ENCODE assay signal across 9 cellular contexts in genomic region chr5:175840050-175840841, GRCh38. TPM values are rescaled to one million over a fixed set of nuclear protein-coding genes. Genes with fewer than 3 reads are reported as not detected.
DNase-seq lines count a peak whose midpoint lies in the region; ATAC-seq, FAIRE-seq and TF ChIP-seq lines count a peak whose summit lies in the region.
"Had no signal": no experiment of that assay in that cellular context is flagged by ENCODE, and none has a peak within 500 bp of the region (broad histone marks: within the 10 kb centered on the region; RNA-seq: fewer than 3 reads in every experiment).

No MANE protein-coding gene starts in this region.

- 75% methylated on average over 5 of the region's 5 CpGs for WGBS in mesenchymal stem cell

- TF ChIP-seq POLR2A in breast epithelium (IDR thresholded peaks at IDR 0.05), result no peak

- H3K36me3 Mint-ChIP-seq in CD4-positive, CD25-positive, alpha-beta regulatory T cell, result no peaks in the 10 kb centered on the region

- no peak overlapping the region for H2AK5ac ChIP-seq in mesenchymal stem cell (ENCODE audit: low read length, severe bottlenecking)

- no peak overlapping the region for H2BK5ac ChIP-seq in mesenchymal stem cell (ENCODE audit: low read depth, low read length, poor library complexity, severe bottlenecking)

- H3K27me3 ChIP-seq in CD4-positive, CD25-positive, alpha-beta regulatory T cell (ENCODE audit: control insufficient read depth, insufficient read depth, low read length), result no peaks in the 10 kb centered on the region
- H3K27me3 ChIP-seq in breast epithelium, result no peaks in the 10 kb centered on the region
- H3K27me3 ChIP-seq in mesenchymal stem cell (ENCODE audit: control insufficient read depth in 1 of 2, insufficient read depth in 1 of 2, low read length in 2 of 2), result peaks cover 0 to 35% of the 10 kb centered on the region in 2 experiments

- H2BK120ac ChIP-seq in mesenchymal stem cell (ENCODE audit: low read depth, low read length), result no peak overlapping the region

- H3K9ac ChIP-seq in mesenchymal stem cell (ENCODE audit: low read length), result no peak overlapping the region

- POLR2A ChIA-PET in HEK293T (lab: Yijun Ruan, JAX), result no interaction called here

- peaks cover 0 to 3% of the 10 kb centered on the region in 2 experiments for H3K9me3 ChIP-seq in CD4-positive, CD25-positive, alpha-beta regulatory T cell (ENCODE audit: control insufficient read depth in 2 of 2, low read length in 2 of 2)
- H3K9me3 ChIP-seq in breast epithelium (peaks cover 0 to 8% of the 10 kb centered on the region in 2 donors), mesenchymal stem cell (ENCODE audit: control insufficient read depth, low read length) (no peaks in the 10 kb centered on the region)

- no peak overlapping the region for H3K4me3 Mint-ChIP-seq in CD4-positive, CD25-positive, alpha-beta regulatory T cell

- FAIRE-seq in RCC 7860 (lab: Jason Lieb, UNC), result no peak

- CTCF ChIA-PET in HEK293T (lab: Yijun Ruan, JAX), result no interaction called here

- H3K14ac ChIP-seq in mesenchymal stem cell (ENCODE audit: low read length in 2 of 2), result no peak overlapping the region

- no peaks in the 10 kb centered on the region for H3K79me1 ChIP-seq in mesenchymal stem cell (replicated peaks; ENCODE audit: low read length, poor library complexity, severe bottlenecking)

- peaks cover 0 to 3% (median 0%) of the 10 kb centered on the region in 7 donors for H3K9me3 Mint-ChIP-seq in CD4-positive, CD25-positive, alpha-beta regulatory T cell

- H3K4ac ChIP-seq in mesenchymal stem cell (ENCODE audit: low read depth in 1 of 2, low read length in 2 of 2), result no peak overlapping the region

- H3K23ac ChIP-seq in mesenchymal stem cell (ENCODE audit: low read length in 2 of 2), result no peak overlapping the region

- H3K27ac Mint-ChIP-seq in CD4-positive, CD25-positive, alpha-beta regulatory T cell, result peak overlapping the region in 1 of 3 donors; percentile 15

- H2BK15ac ChIP-seq in mesenchymal stem cell (ENCODE audit: low read depth, poor library complexity, severe bottlenecking), result no peak overlapping the region

- H4K91ac ChIP-seq in mesenchymal stem cell (ENCODE audit: low read length), result no peak overlapping the region

- H3K4me2 ChIP-seq in mesenchymal stem cell (ENCODE audit: low read length, poor library complexity, severe bottlenecking), result no peak overlapping the region

- no peak for ATAC-seq in CD4-positive, CD25-positive, alpha-beta regulatory T cell (ENCODE audit: low read depth in 2 of 2)
- no peak for ATAC-seq in HG02870 (IDR thresholded peaks at IDR 0.05; ENCODE audit: unreplicated experiment)
- ATAC-seq in sciatic nerve, result no peak

- H3K27ac ChIP-seq in CD4-positive, CD25-positive, alpha-beta regulatory T cell (ENCODE audit: insufficient read depth, low read length, poor library complexity, severe bottlenecking), result no peak overlapping the region
- H3K27ac ChIP-seq in breast epithelium (no peak overlapping the region), mesenchymal stem cell (ENCODE audit: low read length, poor library complexity, severe bottlenecking) (no peak overlapping the region)

- no peaks in the 10 kb centered on the region for H3K4me1 ChIP-seq in CD4-positive, CD25-positive, alpha-beta regulatory T cell (ENCODE audit: control insufficient read depth, insufficient read depth, low read length, poor library complexity, severe bottlenecking)
- H3K4me1 ChIP-seq in breast epithelium (no peaks in the 10 kb centered on the region), mesenchymal stem cell (ENCODE audit: control insufficient read depth, insufficient read depth, low read depth, low read length) (peaks cover 12% of the 10 kb centered on the region)

- H3K4me1 Mint-ChIP-seq in CD4-positive, CD25-positive, alpha-beta regulatory T cell, result no peaks in the 10 kb centered on the region

- no peak overlapping the region for H3K18ac ChIP-seq in mesenchymal stem cell (ENCODE audit: low read depth in 1 of 2, low read length in 2 of 2)

- peak in 2 of 3 donors; percentile 18 to 43 for DNase-seq in CD4-positive, CD25-positive, alpha-beta regulatory T cell
- DNase-seq in HEK293T (ENCODE audit: extremely low spot score) (peak; percentile 38), breast epithelium (ENCODE audit: low spot score in 2 of 2) (no peak), mesenchymal stem cell (peak; percentile 13), RCC 7860 (ENCODE audit: low spot score) (no peak), amniotic stem cell (lab: John Stamatoyannopoulos, UW) (no peak), sciatic nerve (ENCODE audit: low spot score) (no peak)
- DNase-seq: KG1 had no signal

- no peak overlapping the region for H4K8ac ChIP-seq in mesenchymal stem cell (ENCODE audit: low read length)

- no peak overlapping the region for H2BK12ac ChIP-seq in mesenchymal stem cell (ENCODE audit: low read length in 2 of 2)

- peak in 2 of 3 donors; percentile 6 to 18 for TF ChIP-seq CTCF in breast epithelium (IDR thresholded peaks at IDR 0.05)

- no peaks in the 10 kb centered on the region for H3K36me3 ChIP-seq in CD4-positive, CD25-positive, alpha-beta regulatory T cell (ENCODE audit: control insufficient read depth, insufficient read depth, low read length)
- no peaks in the 10 kb centered on the region for H3K36me3 ChIP-seq in breast epithelium
- no peaks in the 10 kb centered on the region for H3K36me3 ChIP-seq in mesenchymal stem cell (ENCODE audit: control insufficient read depth in 1 of 2, insufficient read depth in 2 of 2, low read depth in 1 of 2, low read length in 2 of 2)

- H3K4me3 ChIP-seq in CD4-positive, CD25-positive, alpha-beta regulatory T cell (ENCODE audit: low read depth, low read length), result no peak overlapping the region
- H3K4me3 ChIP-seq in breast epithelium, result no peak overlapping the region
- H3K4me3 ChIP-seq in mesenchymal stem cell (ENCODE audit: insufficient read depth in 1 of 2, low read depth in 1 of 2, low read length in 2 of 2), result no peak overlapping the region

- intact Hi-C loops in breast epithelium (cut with DNase I; ENCODE audit: low total_unique reads), result no loop called here
- intact Hi-C loops in sciatic nerve (cut with DNase I), result no loop called here

- H2AFZ ChIP-seq in mesenchymal stem cell (ENCODE audit: low read depth, low read length), result no peak overlapping the region

- peaks cover 6% of the 10 kb centered on the region for H3K27me3 Mint-ChIP-seq in CD4-positive, CD25-positive, alpha-beta regulatory T cell

TF ChIP-seq in HEK293T, 16 proteins besides CTCF, POLR2A, EP300 and RAD21:
- no peak for TF ChIP-seq CTBP1 (IDR thresholded peaks at IDR 0.05; ENCODE audit: borderline replicate concordance)
- TF ChIP-seq ARNT (IDR thresholded peaks at IDR 0.05), result no peak
- no peak for TF ChIP-seq L3MBTL2 (conservative IDR thresholded peaks at IDR 0.05)
- no peak for TF ChIP-seq FOXM1 (IDR thresholded peaks at IDR 0.05; ENCODE audit: borderline replicate concordance)
- no peak for TF ChIP-seq FOXK2 (IDR thresholded peaks at IDR 0.05)
- TF ChIP-seq PKNOX1 (IDR thresholded peaks at IDR 0.05), result no peak
- TF ChIP-seq NFRKB (IDR thresholded peaks at IDR 0.05), result no peak
- TF ChIP-seq SP1 (IDR thresholded peaks at IDR 0.05), result no peak
- no peak for TF ChIP-seq TARDBP (IDR thresholded peaks at IDR 0.05)
- no peak for TF ChIP-seq SUZ12 (IDR thresholded peaks at IDR 0.05)
- no peak for TF ChIP-seq FOXA1 (IDR thresholded peaks at IDR 0.05)
- TF ChIP-seq HDGF (IDR thresholded peaks at IDR 0.05; ENCODE audit: borderline replicate concordance), result no peak
- TF ChIP-seq ELF4 (IDR thresholded peaks at IDR 0.05), result no peak
- no peak for TF ChIP-seq BHLHE40 (IDR thresholded peaks at IDR 0.05; ENCODE audit: borderline replicate concordance)
- no peak for TF ChIP-seq LEF1 (IDR thresholded peaks at IDR 0.05; ENCODE audit: borderline replicate concordance)
- TF ChIP-seq ZNF384 (IDR thresholded peaks at IDR 0.05), result no peak

RNA-seq across cellular contexts. Expression of gene CPLX2, which starts 31.1 kb away (rescaled TPM):
- total RNA-seq in CD4-positive, CD25-positive, alpha-beta regulatory T cell, result not detected
- under 1 TPM in 1 of 4 donors, not detected in 3; 0.52 TPM for polyA plus RNA-seq in CD4-positive, CD25-positive, alpha-beta regulatory T cell
- total RNA-seq in breast epithelium (not detected), sciatic nerve (not detected)
- not detected for polyA plus RNA-seq in mesenchymal stem cell (2013, experiment 1 of 2)
- 0.03 TPM for polyA plus RNA-seq in mesenchymal stem cell (2013, experiment 2 of 2)

Comparison
In these comparisons a context has a peak if more than half of its experiments do, and no peak if none do; other contexts are left out.
1. DNase-seq: peak in CD4-positive, CD25-positive, alpha-beta regulatory T cell (2 of 3), HEK293T (single experiment) and mesenchymal stem cell (single experiment); none in breast epithelium (0 of 2), RCC 7860 (single experiment), amniotic stem cell (single experiment) and sciatic nerve (single experiment).